Comparison of ENCODE assay signal across 8 cellular contexts in genomic region chr12:24109381-24110039, GRCh38.
DNase-seq lines count a peak whose midpoint lies in the region; ATAC-seq and TF ChIP-seq lines count a peak whose summit lies in the region.

No MANE protein-coding gene starts in this region.

- BruUV-seq in Panc1 (replicated peaks; lab: Mats Ljungman, UMichigan), result no TSS peak

- H3K27me3 Mint-ChIP-seq in activated CD8-positive, alpha-beta T cell treated with anti-CD3 and anti-CD28 coated beads, Interleukin-2, amount 10 ng/mL, durations not matched to agents 7 days and 5 days (ENCODE audit: low read depth), result no peaks in the 10 kb centered on the region

- H3K4me3 Mint-ChIP-seq in activated CD8-positive, alpha-beta T cell treated with anti-CD3 and anti-CD28 coated beads, Interleukin-2, amount 10 ng/mL, durations not matched to agents 7 days and 5 days, result no peak overlapping the region

- no peak overlapping the region for H3K4me3 ChIP-seq in Panc1 (ENCODE audit: low read depth in 2 of 2, low read length in 2 of 2)

- no peaks in the 10 kb centered on the region for H3K4me1 ChIP-seq in Panc1 (ENCODE audit: control insufficient read depth, insufficient read depth, low read length)

- DNase-seq in ELR (ENCODE audit: low read depth) (peak; percentile 62), Panc1 (ENCODE audit: low read depth, low spot score) (no peak), glomerular visceral epithelial cell (ENCODE audit: extremely low spot score) (peak; percentile 15), amygdala (lab: John Stamatoyannopoulos, UW) (no peak)
- DNase-seq in activated CD8-positive, alpha-beta T cell treated with anti-CD3 and anti-CD28 coated beads, Interleukin-2, amount 10 ng/mL, durations not matched to agents 7 days and 5 days, result no peak
- no peak for DNase-seq in activated effector memory CD4-positive, alpha-beta T cell treated with Interleukin-2 at 50 U/mL for 16 hours

- no peak overlapping the region for H3K27ac ChIP-seq in Panc1 (ENCODE audit: low read length)

- no peaks in the 10 kb centered on the region for H3K9me3 ChIP-seq in Panc1 (ENCODE audit: control insufficient read depth, insufficient read depth, low read depth, low read length)

- no peak overlapping the region for H3K27ac Mint-ChIP-seq in activated CD8-positive, alpha-beta T cell treated with anti-CD3 and anti-CD28 coated beads, Interleukin-2, amount 10 ng/mL, durations not matched to agents 7 days and 5 days

- in situ Hi-C loops in Panc1 (cut with HindIII; ENCODE audit: low pct_unique_long_range_greater_than_20kb, low sequenced_read_pairs), result no loop called here

- H3K36me3 ChIP-seq in Panc1 (ENCODE audit: control insufficient read depth, insufficient read depth, low read length), result no peaks in the 10 kb centered on the region

- H3K27me3 ChIP-seq in Panc1 (ENCODE audit: control insufficient read depth, insufficient read depth, low read length), result no peaks in the 10 kb centered on the region

- H3K4me1 Mint-ChIP-seq in activated CD8-positive, alpha-beta T cell treated with anti-CD3 and anti-CD28 coated beads, Interleukin-2, amount 10 ng/mL, durations not matched to agents 7 days and 5 days (ENCODE audit: low read depth), result no peaks in the 10 kb centered on the region

- CTCF ChIA-PET in Panc1 (lab: Charles Lee), result no interaction called here
- CTCF ChIA-PET in activated CD8-positive, alpha-beta T cell treated with anti-CD3 and anti-CD28 coated beads, Interleukin-2, amount 10 ng/mL, durations not matched to agents 7 days and 5 days (lab: Charles Lee), result no interaction called here

- H3K36me3 Mint-ChIP-seq in activated CD8-positive, alpha-beta T cell treated with anti-CD3 and anti-CD28 coated beads, Interleukin-2, amount 10 ng/mL, durations not matched to agents 7 days and 5 days (ENCODE audit: low read depth), result no peaks in the 10 kb centered on the region

- intact Hi-C loops in Panc1 (cut with micrococcal nuclease; ENCODE audit: unreplicated experiment), result no loop called here

- ATAC-seq in GM19468 (IDR thresholded peaks at IDR 0.05; ENCODE audit: extremely low read depth, unreplicated experiment), result peak; percentile 82
- peak; percentile 66 for ATAC-seq in HG03457 (IDR thresholded peaks at IDR 0.05; ENCODE audit: unreplicated experiment)
- ATAC-seq in Panc1, result no peak
- ATAC-seq in activated CD8-positive, alpha-beta T cell treated with anti-CD3 and anti-CD28 coated beads, Interleukin-2, amount 10 ng/mL, durations not matched to agents 7 days and 5 days, result no peak

- TF ChIP-seq CTCF in Panc1 (IDR thresholded peaks at IDR 0.05), result peak; percentile 31; the same call in 1 of the 2 replicates

- H3K9me3 Mint-ChIP-seq in activated CD8-positive, alpha-beta T cell treated with anti-CD3 and anti-CD28 coated beads, Interleukin-2, amount 10 ng/mL, durations not matched to agents 7 days and 5 days (ENCODE audit: insufficient read depth), result no peaks in the 10 kb centered on the region

- POLR2A ChIA-PET in Panc1 (lab: Charles Lee), result no interaction called here
- POLR2A ChIA-PET in activated CD8-positive, alpha-beta T cell treated with anti-CD3 and anti-CD28 coated beads, Interleukin-2, amount 10 ng/mL, durations not matched to agents 7 days and 5 days (lab: Charles Lee), result no interaction called here

Comparison
In these comparisons a context has a peak if more than half of its experiments do, and no peak if none do; other contexts are left out.
1. DNase-seq: peak in ELR (single experiment) and glomerular visceral epithelial cell (single experiment); none in Panc1 (single experiment), activated CD8-positive, alpha-beta T cell treated with anti-CD3 and anti-CD28 coated beads, Interleukin-2, amount 10 ng/mL, durations not matched to agents 7 days and 5 days (single experiment), amygdala (0 of 56) and activated effector memory CD4-positive, alpha-beta T cell treated with Interleukin-2 at 50 U/mL for 16 hours (single experiment).
2. ATAC-seq: peak in GM19468 (single experiment) and HG03457 (single experiment); none in Panc1 (single experiment) and activated CD8-positive, alpha-beta T cell treated with anti-CD3 and anti-CD28 coated beads, Interleukin-2, amount 10 ng/mL, durations not matched to agents 7 days and 5 days (single experiment).